ENCODE assay signal across 9 cellular contexts in the genomic region with DNA sequence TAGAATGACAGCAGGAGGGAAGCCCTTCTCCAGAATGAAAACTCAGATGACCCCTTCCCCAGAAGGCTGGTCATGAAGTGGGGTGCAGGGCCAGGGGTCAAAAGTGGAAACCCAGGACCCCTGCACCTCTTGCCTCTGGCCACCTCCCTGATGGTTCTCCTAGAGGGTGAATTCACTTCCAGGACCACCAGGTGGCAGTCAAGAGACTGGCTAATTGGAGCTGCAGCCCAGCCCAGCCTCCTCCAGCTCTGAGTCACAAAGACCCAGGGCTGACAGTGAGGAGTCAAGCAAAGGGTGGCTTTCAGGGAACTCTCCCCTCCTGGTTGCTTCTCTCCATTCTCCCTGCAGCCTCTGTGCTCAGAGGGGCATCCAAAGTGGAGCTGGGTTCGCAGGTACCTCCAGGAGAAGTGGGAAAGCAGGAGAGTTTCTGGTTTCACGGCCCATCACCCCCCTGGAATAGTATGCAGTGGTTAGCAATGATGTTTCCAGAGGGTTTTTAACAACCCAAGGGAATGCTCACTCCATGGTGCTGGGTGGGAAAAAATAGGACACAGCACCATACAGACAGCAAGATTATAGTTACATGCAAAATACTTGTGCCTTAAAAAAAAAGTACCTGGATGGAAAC. TPM values are rescaled to one million over a fixed set of nuclear protein-coding genes. Genes with fewer than 3 reads are reported as not detected.
DNase-seq lines count a peak whose midpoint lies in the region; ATAC-seq and TF ChIP-seq lines count a peak whose summit lies in the region.
"Had no signal": no experiment of that assay in that cellular context is flagged by ENCODE, and none has a peak within 500 bp of the region (broad histone marks: within the 10 kb centered on the region; RNA-seq: fewer than 3 reads in every experiment).

No MANE protein-coding gene starts in this region.

- intact Hi-C loops in cardiac septum (cut with DNase I): loop anchor here (1.0 to 5.0 kb wide), 2 partner anchors 158 to 185 kb away; no protein-coding TSS in a partner anchor
- intact Hi-C loops in posterior vena cava (cut with DNase I): loop anchor here in 1 of 2 donors (5.0 to 10.0 kb wide), 2 partner anchors 158 to 230 kb away; no protein-coding TSS in a partner anchor

- H3K27ac Mint-ChIP-seq in activated naive CD8-positive, alpha-beta T cell treated with anti-CD3 and anti-CD28 coated beads, Interleukin-2, amount 10 ng/mL, durations not matched to agents 7 days and 5 days: no peak overlapping the region

- H3K9me3 Mint-ChIP-seq in activated naive CD8-positive, alpha-beta T cell treated with anti-CD3 and anti-CD28 coated beads, Interleukin-2, amount 10 ng/mL, durations not matched to agents 7 days and 5 days: no peaks in the 10 kb centered on the region

- POLR2A ChIA-PET in activated naive CD8-positive, alpha-beta T cell treated with anti-CD3 and anti-CD28 coated beads, Interleukin-2, amount 10 ng/mL, durations not matched to agents 7 days and 5 days (lab: Charles Lee): no interaction called here

- no peaks in the 10 kb centered on the region for H3K79me2 ChIP-seq in SU-DHL-6 (ENCODE audit: insufficient read depth, low read length)

- DNase-seq in DMS 273 (lab: John Stamatoyannopoulos, UW; ENCODE audit: unreplicated experiment) (peak; percentile 90), DMS 273 treated with DMSO at 0.1 percent for 48 hours (lab: John Stamatoyannopoulos, UW) (no peak), NB4 (ENCODE audit: low read depth) (peak; percentile 81), cardiac septum (ENCODE audit: low spot score) (peak; percentile 83), posterior vena cava (ENCODE audit: low spot score) (peak; percentile 93), ureter (ENCODE audit: low spot score) (peak; percentile 89)
- peak; percentile 56 for DNase-seq in activated naive CD8-positive, alpha-beta T cell treated with anti-CD3 and anti-CD28 coated beads, Interleukin-2, amount 10 ng/mL, durations not matched to agents 7 days and 5 days

- peak; percentile 86 for ATAC-seq in activated naive CD8-positive, alpha-beta T cell treated with anti-CD3 and anti-CD28 coated beads, Interleukin-2, amount 10 ng/mL, durations not matched to agents 7 days and 5 days (ENCODE audit: low read depth)

- H3K36me3 Mint-ChIP-seq in activated naive CD8-positive, alpha-beta T cell treated with anti-CD3 and anti-CD28 coated beads, Interleukin-2, amount 10 ng/mL, durations not matched to agents 7 days and 5 days: no peaks in the 10 kb centered on the region

- H3K4me3 Mint-ChIP-seq in activated naive CD8-positive, alpha-beta T cell treated with anti-CD3 and anti-CD28 coated beads, Interleukin-2, amount 10 ng/mL, durations not matched to agents 7 days and 5 days: no peak overlapping the region

- H3K27me3 ChIP-seq in SU-DHL-6 (ENCODE audit: low read length): no peaks in the 10 kb centered on the region

- TF ChIP-seq CTCF in NB4 (IDR thresholded peaks at IDR 0.05; ENCODE audit: low read depth, low read length): peak; percentile 78
- peak; percentile 72 for TF ChIP-seq CTCF in SU-DHL-6 (IDR thresholded peaks at IDR 0.05; ENCODE audit: insufficient read depth, low read length, poor library complexity, severe bottlenecking)

- peaks cover 2% of the 10 kb centered on the region for H3K4me1 Mint-ChIP-seq in activated naive CD8-positive, alpha-beta T cell treated with anti-CD3 and anti-CD28 coated beads, Interleukin-2, amount 10 ng/mL, durations not matched to agents 7 days and 5 days

- peaks cover 22% of the 10 kb centered on the region for H3K27me3 Mint-ChIP-seq in activated naive CD8-positive, alpha-beta T cell treated with anti-CD3 and anti-CD28 coated beads, Interleukin-2, amount 10 ng/mL, durations not matched to agents 7 days and 5 days

- H3K4me3 ChIP-seq in NB4 (ENCODE audit: low read depth, low read length) (no peak overlapping the region), SU-DHL-6 (ENCODE audit: insufficient read depth, low read length, poor library complexity, severe bottlenecking) (no peak overlapping the region)
- H3K4me3 ChIP-seq: skin epidermis had no signal

- no peak overlapping the region for H3K27ac ChIP-seq in SU-DHL-6 (ENCODE audit: low read depth, low read length)
- H3K27ac ChIP-seq: skin epidermis had no signal

- H4K20me1 ChIP-seq in SU-DHL-6 (ENCODE audit: low read depth, low read length): no peaks in the 10 kb centered on the region

- TF ChIP-seq POLR2A in NB4 (IDR thresholded peaks at IDR 0.05; ENCODE audit: extremely low read depth, insufficient read length): no peak

- H3K9me2 ChIP-seq in SU-DHL-6 (replicated peaks; ENCODE audit: insufficient read depth, low read length): no peaks in the 10 kb centered on the region

- H3K36me3 ChIP-seq in SU-DHL-6 (ENCODE audit: low read length): no peaks in the 10 kb centered on the region

- no peak overlapping the region for H3K9ac ChIP-seq in SU-DHL-6 (ENCODE audit: low read length)

- H3F3A ChIP-seq in SU-DHL-6 (ENCODE audit: insufficient read depth): no peaks in the 10 kb centered on the region

- H2AFZ ChIP-seq in SU-DHL-6 (ENCODE audit: low read depth, low read length, severe bottlenecking): no peak overlapping the region

- no peak overlapping the region for H3K4me2 ChIP-seq in SU-DHL-6 (ENCODE audit: low read depth, low read length, poor library complexity, severe bottlenecking)

- H3K9me3 ChIP-seq in SU-DHL-6 (ENCODE audit: insufficient read depth, low read length): no peaks in the 10 kb centered on the region

RNA-seq across cellular contexts. Expression of a gene that starts 6.1 kb away (rescaled TPM):
- total RNA-seq in activated naive CD8-positive, alpha-beta T cell treated with anti-CD3 and anti-CD28 coated beads, Interleukin-2, amount 10 ng/mL, durations not matched to agents 7 days and 5 days: under 1 TPM; 0.25 to 0.26 TPM
- total RNA-seq in cardiac septum (0.81 TPM), posterior vena cava (10 to 100 TPM; 11.4 to 17.4 TPM), ureter (14.6 TPM)

RNA-seq across cellular contexts. Expression of a gene that starts 51.5 kb away (rescaled TPM):
- under 1 TPM; 0.50 to 0.79 TPM for total RNA-seq in activated naive CD8-positive, alpha-beta T cell treated with anti-CD3 and anti-CD28 coated beads, Interleukin-2, amount 10 ng/mL, durations not matched to agents 7 days and 5 days
- total RNA-seq in cardiac septum (34.3 TPM), posterior vena cava (100 to 1,000 TPM; 125 to 441 TPM), ureter (92.9 TPM)

Comparison
In these comparisons a context has a peak if more than half of its experiments do, and no peak if none do; other contexts are left out.
1. RNA of a gene that starts 51.5 kb away (total RNA-seq): 125 to 441 TPM in posterior vena cava, 92.9 TPM in ureter (single experiment) and 34.3 TPM in cardiac septum (single experiment); 0.50 to 0.79 TPM in activated naive CD8-positive, alpha-beta T cell treated with anti-CD3 and anti-CD28 coated beads, Interleukin-2, amount 10 ng/mL, durations not matched to agents 7 days and 5 days; every median in the first group is over 10 times any median in the second.